1 cellular context compared by ENCODE assay signal in genomic region chr9:101433229-101433628, GRCh38.
TF ChIP-seq lines count a peak whose summit lies in the region.

No MANE protein-coding gene starts in this region.

TF ChIP-seq in liver, 16 proteins besides CTCF, POLR2A, EP300 and RAD21 (continued from another document):
- peak; percentile 34 for TF ChIP-seq ZBTB33 (IDR thresholded peaks at IDR 0.05)
- TF ChIP-seq ATF3 (IDR thresholded peaks at IDR 0.05): no peak
- peak; percentile 51 for TF ChIP-seq NR2F2 (IDR thresholded peaks at IDR 0.05)
